In the genomic region with DNA sequence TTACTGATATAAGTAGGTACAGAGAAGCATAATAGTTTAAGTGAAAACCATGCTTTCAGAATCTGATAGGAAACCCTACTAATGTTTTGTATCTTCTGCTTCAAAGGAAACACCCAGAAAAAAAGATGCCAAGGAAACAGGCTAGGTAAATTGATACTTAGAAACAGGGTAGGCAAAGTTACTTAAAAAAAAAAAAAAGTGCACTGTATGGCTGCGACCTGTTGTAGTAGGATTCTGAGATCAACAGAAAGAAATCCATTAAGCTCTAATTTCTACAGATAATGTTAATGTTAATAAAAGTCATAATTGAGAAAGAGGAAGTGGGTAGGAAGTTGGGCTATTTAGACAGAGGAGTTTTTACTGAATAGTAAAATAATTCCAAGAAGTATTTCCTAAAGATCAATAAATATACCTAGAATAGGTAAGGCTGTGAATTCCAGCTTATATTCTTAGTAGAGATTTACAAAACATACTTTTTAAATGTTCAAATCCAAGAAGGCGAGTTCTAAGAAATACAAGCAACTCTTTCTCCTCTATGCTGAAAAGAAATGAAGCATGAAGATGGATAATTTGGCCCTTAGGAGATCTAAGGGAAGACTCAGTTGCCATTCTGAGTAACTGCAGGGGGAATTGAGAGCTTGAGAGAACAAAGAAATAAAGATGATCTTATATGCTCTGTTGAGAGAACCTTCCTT, we compare ENCODE assay signal across 15 cellular contexts.
"Had no signal": no experiment of that assay in that cellular context is flagged by ENCODE, and none has a peak within 500 bp of the region (broad histone marks: within the 10 kb centered on the region; RNA-seq: fewer than 3 reads in every experiment).

No MANE protein-coding gene starts in this region.

- H3K4me1 ChIP-seq: gastrocnemius medialis, left ventricle myocardium inferior, upper lobe of right lung had no signal

- DNase-seq: activated CD4-positive, CD25-positive, alpha-beta regulatory T cell; activated CD8-positive, alpha-beta memory T cell treated with anti-CD3 and anti-CD28 coated beads for 24 hours; amygdala; effector memory CD4-positive, alpha-beta T cell; gastrocnemius medialis; heart right ventricle; left ventricle myocardium inferior; ovary; stimulated activated CD4-positive, alpha-beta T cell treated with anti-CD3 and anti-CD28 coated beads, Interleukin-12 subunit alpha, Interleukin-12 subunit beta, amount 100 ng/mL, for 4 hours; stimulated activated naive CD4-positive, alpha-beta T cell treated with Interleukin-2 at 50 U/mL for 16 hours; upper lobe of right lung had no signal

- H3K4me3 ChIP-seq: gastrocnemius medialis, heart right ventricle, left ventricle myocardium inferior, ovary, SK-N-MC, upper lobe of right lung had no signal

- H3K9me3 ChIP-seq: gastrocnemius medialis, left ventricle myocardium inferior, ovary, upper lobe of right lung had no signal

- H3K27me3 ChIP-seq: gastrocnemius medialis, ovary, upper lobe of right lung had no signal

- H3K27ac Mint-ChIP-seq: brain, memory B cell had no signal

- ATAC-seq: gastrocnemius medialis, heart right ventricle, upper lobe of right lung had no signal

- H3K9me3 Mint-ChIP-seq: brain, memory B cell had no signal

- H3K36me3 ChIP-seq: gastrocnemius medialis, heart right ventricle, left ventricle myocardium inferior, ovary, upper lobe of right lung had no signal

- H3K36me3 Mint-ChIP-seq: brain, memory B cell had no signal

- H3K4me3 Mint-ChIP-seq: brain, memory B cell, neural crest cell had no signal
